8 cellular contexts compared by ENCODE assay signal in genomic region chr9:83920942-83921707, GRCh38. TPM values are rescaled to one million over a fixed set of nuclear protein-coding genes. Genes with fewer than 3 reads are reported as not detected.
DNase-seq lines count a peak whose midpoint lies in the region; ATAC-seq and TF ChIP-seq lines count a peak whose summit lies in the region.

TSS of gene KIF27 (minus strand) at chr9:83921432. CDS start at chr9:83915591, 5,841 bp downstream.

- DNase-seq in DMS53 (lab: John Stamatoyannopoulos, UW) (peak; percentile 97), OCI-M1 (lab: John Stamatoyannopoulos, UW) (peak; percentile 98), activated T-cell treated with anti-CD3 and anti-CD28 coated beads for 48 hours (ENCODE audit: low read depth) (peak; percentile 98), epithelial cell of prostate (ENCODE audit: low read depth, low spot score) (peak; percentile 76), mucosa of gallbladder (ENCODE audit: low spot score) (peak; percentile 99)
- peak; percentile 99 for DNase-seq in stimulated activated CD8-positive, alpha-beta memory T cell treated with anti-CD3 and anti-CD28 coated beads, Interleukin-4, amount 100 ng/mL, for 24 hours (ENCODE audit: low read depth)

- peak within 1 kb of the TSS; percentile 92 for H3K27ac ChIP-seq in epithelial cell of prostate

- ATAC-seq in GM21576 (IDR thresholded peaks at IDR 0.05; ENCODE audit: unreplicated experiment): peak; percentile 95

- no peak for TF ChIP-seq EP300 in Ishikawa (IDR thresholded peaks at IDR 0.05; ENCODE audit: borderline replicate concordance)

- TF ChIP-seq RAD21 in Ishikawa (IDR thresholded peaks at IDR 0.05; ENCODE audit: low read depth): no peak

TF ChIP-seq in Ishikawa, 13 proteins besides CTCF, POLR2A, EP300 and RAD21:
- TF ChIP-seq YY1 (IDR thresholded peaks at IDR 0.05; ENCODE audit: low read depth) (no peak), NFIC (IDR thresholded peaks at IDR 0.05) (0 out of 2 replicates have a peak, but pooled peaks have one; percentile 15), TEAD4 (IDR thresholded peaks at IDR 0.05) (0 out of 2 replicates have a peak, but pooled peaks have one; percentile 11), CREB1 (IDR thresholded peaks at IDR 0.05; ENCODE audit: low read depth) (0 out of 2 replicates have a peak, but pooled peaks have one; percentile 33), USF1 (IDR thresholded peaks at IDR 0.05) (no peak), ZBTB7A (IDR thresholded peaks at IDR 0.05; ENCODE audit: low read depth) (peak; percentile 67), MAX (IDR thresholded peaks at IDR 0.05) (peak; percentile 95), TAF1 (IDR thresholded peaks at IDR 0.05; ENCODE audit: low read depth) (peak; percentile 47; the same call in 1 of the 2 replicates)

RNA-seq across cellular contexts. Expression of gene KIF27, which starts in this region (rescaled TPM):
- total RNA-seq in mucosa of gallbladder: 7.9 TPM

Comparison
In these comparisons a context has a peak if more than half of its experiments do, and no peak if none do; other contexts are left out.
1. Peak in every context shown above with its lines: DNase-seq, ATAC-seq and H3K27ac ChIP-seq.